8 cellular contexts compared by ENCODE assay signal in the genomic region with DNA sequence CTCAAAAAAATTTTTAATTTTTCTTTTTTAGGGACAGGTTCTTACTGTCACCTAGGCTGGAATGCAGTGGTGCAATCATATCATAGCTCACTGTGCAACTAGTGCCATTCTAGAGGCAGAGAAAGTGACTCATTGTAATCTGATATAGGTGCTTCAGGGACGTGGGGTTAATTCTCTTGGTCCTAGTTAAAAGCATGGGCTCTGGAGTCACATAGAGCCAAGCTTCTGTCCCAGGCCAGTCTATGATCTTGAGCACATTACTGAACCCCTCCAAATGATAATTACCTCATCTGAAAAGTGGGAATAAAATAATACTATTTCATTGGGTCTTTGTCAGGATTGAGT. TPM values are rescaled to one million over a fixed set of nuclear protein-coding genes. Genes with fewer than 3 reads are reported as not detected.
DNase-seq lines count a peak whose midpoint lies in the region; ATAC-seq and TF ChIP-seq lines count a peak whose summit lies in the region.

No MANE protein-coding gene starts in this region.

- no peak overlapping the region for H3K27ac ChIP-seq in neural progenitor cell
- no peak overlapping the region for H3K27ac ChIP-seq in gastroesophageal sphincter

- no peak overlapping the region for H3K4me2 ChIP-seq in neural progenitor cell

- WGBS in gastroesophageal sphincter (ENCODE audit: low coverage in 1 of 2), 2 donors = 86% methylated on average over 1 of the region's 1 CpG; no CpG with 5 or more reads in 1 of the 2 donors

- TF ChIP-seq CTCF in NB4 (IDR thresholded peaks at IDR 0.05; ENCODE audit: low read depth, low read length) (no peak), neural progenitor cell (IDR thresholded peaks at IDR 0.05) (no peak), gastroesophageal sphincter (IDR thresholded peaks at IDR 0.05) (no peak)

- H3K27me3 ChIP-seq in neural progenitor cell = peaks cover 8% of the 10 kb centered on the region
- H3K27me3 ChIP-seq in gastroesophageal sphincter = no peaks in the 10 kb centered on the region

- H3K9ac ChIP-seq in neural progenitor cell = no peak overlapping the region

- H3K4me3 ChIP-seq in NB4 (ENCODE audit: low read depth, low read length) = no peak overlapping the region
- no peak overlapping the region for H3K4me3 ChIP-seq in neural progenitor cell
- H3K4me3 ChIP-seq in gastroesophageal sphincter = no peak overlapping the region

- H3K4me3 Mint-ChIP-seq in neural progenitor cell = peak overlapping the region; percentile 91
- H3K4me3 Mint-ChIP-seq in activated CD8-positive, alpha-beta memory T cell treated with anti-CD3 and anti-CD28 coated beads, Interleukin-2, amount 10 ng/mL, durations not matched to agents 7 days and 5 days = no peak overlapping the region

- H4K20me1 ChIP-seq in neural progenitor cell (ENCODE audit: low read depth) = peaks cover 36% of the 10 kb centered on the region

- no peak for ATAC-seq in activated CD8-positive, alpha-beta memory T cell treated with anti-CD3 and anti-CD28 coated beads, Interleukin-2, amount 10 ng/mL, durations not matched to agents 7 days and 5 days
- ATAC-seq in GM19395 (IDR thresholded peaks at IDR 0.05; ENCODE audit: unreplicated experiment) = no peak
- no peak for ATAC-seq in gastroesophageal sphincter

- H2AFZ ChIP-seq in neural progenitor cell (replicated peaks) = no peak overlapping the region

- no peaks in the 10 kb centered on the region for H3K9me3 Mint-ChIP-seq in neural progenitor cell
- no peaks in the 10 kb centered on the region for H3K9me3 Mint-ChIP-seq in activated CD8-positive, alpha-beta memory T cell treated with anti-CD3 and anti-CD28 coated beads, Interleukin-2, amount 10 ng/mL, durations not matched to agents 7 days and 5 days (ENCODE audit: low read depth)

- no peaks in the 10 kb centered on the region for H3K36me3 ChIP-seq in neural progenitor cell
- peaks cover 0 to 43% of the 10 kb centered on the region in 2 donors for H3K36me3 ChIP-seq in gastroesophageal sphincter

- H3K4me1 ChIP-seq in neural progenitor cell = peaks cover 6% of the 10 kb centered on the region
- peaks cover 4 to 40% (median 5%) of the 10 kb centered on the region in 3 donors for H3K4me1 ChIP-seq in gastroesophageal sphincter

- H3K36me3 Mint-ChIP-seq in neural progenitor cell = no peaks in the 10 kb centered on the region
- H3K36me3 Mint-ChIP-seq in activated CD8-positive, alpha-beta memory T cell treated with anti-CD3 and anti-CD28 coated beads, Interleukin-2, amount 10 ng/mL, durations not matched to agents 7 days and 5 days = peaks cover 2% of the 10 kb centered on the region

- CTCF ChIA-PET in activated CD8-positive, alpha-beta memory T cell treated with anti-CD3 and anti-CD28 coated beads, Interleukin-2, amount 10 ng/mL, durations not matched to agents 7 days and 5 days (lab: Charles Lee) = interaction anchor here (0.8 to 1.5 kb wide), 4 partner anchors 9 to 257 kb away, joined by 3 to 5 read pairs (median 3); no protein-coding TSS in a partner anchor

- H3K9me3 ChIP-seq in neural progenitor cell (ENCODE audit: low read depth) (no peaks in the 10 kb centered on the region), gastroesophageal sphincter (no peaks in the 10 kb centered on the region)

- H3K4me1 Mint-ChIP-seq in neural progenitor cell = peaks cover 17% of the 10 kb centered on the region
- H3K4me1 Mint-ChIP-seq in activated CD8-positive, alpha-beta memory T cell treated with anti-CD3 and anti-CD28 coated beads, Interleukin-2, amount 10 ng/mL, durations not matched to agents 7 days and 5 days = peaks cover 27% of the 10 kb centered on the region

- peaks cover 8% of the 10 kb centered on the region for H3K27me3 Mint-ChIP-seq in neural progenitor cell (ENCODE audit: insufficient read depth, low read depth)
- H3K27me3 Mint-ChIP-seq in activated CD8-positive, alpha-beta memory T cell treated with anti-CD3 and anti-CD28 coated beads, Interleukin-2, amount 10 ng/mL, durations not matched to agents 7 days and 5 days = no peaks in the 10 kb centered on the region

- TF ChIP-seq EP300 in gastroesophageal sphincter (IDR thresholded peaks at IDR 0.05) = no peak

- no peak overlapping the region for H3K27ac Mint-ChIP-seq in neural progenitor cell
- no peak overlapping the region for H3K27ac Mint-ChIP-seq in activated CD8-positive, alpha-beta memory T cell treated with anti-CD3 and anti-CD28 coated beads, Interleukin-2, amount 10 ng/mL, durations not matched to agents 7 days and 5 days

- H3F3A ChIP-seq in neural progenitor cell (ENCODE audit: low read depth) = peaks cover 5% of the 10 kb centered on the region

- DNase-seq in EL (peak; percentile 66), NB4 (ENCODE audit: low read depth) (peak; percentile 35), astrocyte of the hippocampus (ENCODE audit: low read depth, low spot score) (peak; percentile 35), neural progenitor cell (ENCODE audit: low spot score) (no peak), NCI-H1930 (lab: John Stamatoyannopoulos, UW) (no peak)
- DNase-seq in activated CD8-positive, alpha-beta memory T cell treated with anti-CD3 and anti-CD28 coated beads, Interleukin-2, amount 10 ng/mL, durations not matched to agents 7 days and 5 days = no peak

- no peak for TF ChIP-seq POLR2A in NB4 (IDR thresholded peaks at IDR 0.05; ENCODE audit: extremely low read depth, insufficient read length)
- TF ChIP-seq POLR2A in gastroesophageal sphincter (IDR thresholded peaks at IDR 0.05) = no peak

- H3K79me2 ChIP-seq in neural progenitor cell (ENCODE audit: low read depth) = peaks cover 38% of the 10 kb centered on the region

RNA-seq across cellular contexts. Expression of gene ADIPOR1, which starts 1.1 kb away (rescaled TPM):
- total RNA-seq in neural progenitor cell (ENCODE audit: low replicate concordance) (54.6 and 67.0 TPM in 2 replicates), gastroesophageal sphincter (10 to 100 TPM; 62.2 to 91.6 (median 68.7) TPM)
- total RNA-seq in activated CD8-positive, alpha-beta memory T cell treated with anti-CD3 and anti-CD28 coated beads, Interleukin-2, amount 10 ng/mL, durations not matched to agents 7 days and 5 days = 10 to 100 TPM; 71.8 to 79.2 TPM

RNA-seq across cellular contexts. Expression of gene CYB5R1, which starts 7.8 kb away (rescaled TPM):
- total RNA-seq in neural progenitor cell (ENCODE audit: low replicate concordance) = 12.6 and 19.7 TPM in 2 replicates
- 10 to 100 TPM; 17.5 to 19.2 TPM for total RNA-seq in activated CD8-positive, alpha-beta memory T cell treated with anti-CD3 and anti-CD28 coated beads, Interleukin-2, amount 10 ng/mL, durations not matched to agents 7 days and 5 days
- total RNA-seq in gastroesophageal sphincter = 10 to 100 TPM; 37.3 to 51.0 (median 41.2) TPM

RNA-seq across cellular contexts. Expression of gene KLHL12, which starts 32.2 kb away (rescaled TPM):
- 42.7 and 51.4 TPM in 2 replicates for total RNA-seq in neural progenitor cell (ENCODE audit: low replicate concordance)
- 10 to 100 TPM; 30.8 to 32.7 TPM for total RNA-seq in activated CD8-positive, alpha-beta memory T cell treated with anti-CD3 and anti-CD28 coated beads, Interleukin-2, amount 10 ng/mL, durations not matched to agents 7 days and 5 days
- 10 to 100 TPM; 14.1 to 23.0 (median 21.5) TPM for total RNA-seq in gastroesophageal sphincter

RNA-seq across cellular contexts. Expression of gene TMEM183A, which starts 47.9 kb away (rescaled TPM):
- total RNA-seq in neural progenitor cell (ENCODE audit: low replicate concordance) = 92.4 and 111 TPM in 2 replicates
- total RNA-seq in activated CD8-positive, alpha-beta memory T cell treated with anti-CD3 and anti-CD28 coated beads, Interleukin-2, amount 10 ng/mL, durations not matched to agents 7 days and 5 days = 10 to 100 TPM; 75.7 to 78.7 TPM
- 100 to 1,000 TPM in 1 of 4 donors, 10 to 100 TPM in 3; 79.3 to 119 (median 90.0) TPM for total RNA-seq in gastroesophageal sphincter

Comparison
In these comparisons a context has a peak if more than half of its experiments do, and no peak if none do; other contexts are left out.
1. DNase-seq: peak in EL (single experiment), NB4 (single experiment) and astrocyte of the hippocampus (single experiment); none in neural progenitor cell (single experiment), NCI-H1930 (0 of 2) and activated CD8-positive, alpha-beta memory T cell treated with anti-CD3 and anti-CD28 coated beads, Interleukin-2, amount 10 ng/mL, durations not matched to agents 7 days and 5 days (single experiment).